ENCODE assay signal across 19 cellular contexts in the genomic region with DNA sequence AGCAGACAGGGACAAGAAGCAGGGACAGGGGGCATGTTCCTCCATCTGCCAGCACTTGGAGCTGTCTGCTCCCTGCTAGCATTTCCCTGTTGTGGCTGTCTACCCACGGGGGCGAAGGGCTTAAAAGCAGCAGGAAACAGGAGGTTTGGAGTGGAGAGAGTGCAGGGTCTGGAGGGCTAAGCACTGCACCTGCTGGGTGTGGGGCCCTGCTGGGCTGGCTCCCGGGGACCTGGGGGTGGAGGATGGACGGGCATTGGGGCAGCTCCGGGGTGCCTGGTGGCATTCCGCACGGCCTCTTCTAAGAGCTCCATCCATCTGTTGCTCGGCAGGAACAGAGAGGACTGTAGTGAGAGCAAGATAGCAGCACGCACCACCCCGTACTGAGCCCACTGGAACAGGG. TPM values are rescaled to one million over a fixed set of nuclear protein-coding genes. Genes with fewer than 3 reads are reported as not detected.
DNase-seq lines count a peak whose midpoint lies in the region; ATAC-seq and TF ChIP-seq lines count a peak whose summit lies in the region.
"Had no signal": no experiment of that assay in that cellular context is flagged by ENCODE, and none has a peak within 500 bp of the region (broad histone marks: within the 10 kb centered on the region; RNA-seq: fewer than 3 reads in every experiment).

No MANE protein-coding gene starts in this region.

- TF ChIP-seq CTCF in glutamatergic neuron (IDR thresholded peaks at IDR 0.05; ENCODE audit: partially characterized antibody, unreplicated experiment) (no peak), upper lobe of right lung (IDR thresholded peaks at IDR 0.05) (no peak)

- DNase-seq in G401 (ENCODE audit: low spot score) (peak; percentile 23), NCI-H524 (lab: John Stamatoyannopoulos, UW) (peak; percentile 85 to 87), glutamatergic neuron (peak; percentile 11), upper lobe of right lung (peak; percentile 32), NCI-H2171 (lab: John Stamatoyannopoulos, UW) (no peak)
- DNase-seq: CD8-positive, alpha-beta memory T cell; COR-L47; DMS 273 treated with DMSO at 0.1 percent for 48 hours; DMS53; DND-41; EL; GM23248 had no signal

- H3K4me1 Mint-ChIP-seq in glutamatergic neuron (ENCODE audit: low read depth, unreplicated experiment): peaks cover 11% of the 10 kb centered on the region
- H3K4me1 Mint-ChIP-seq: B cell; CD8-positive, alpha-beta memory T cell had no signal

- H3K36me3 ChIP-seq in upper lobe of right lung: peaks cover 78% of the 10 kb centered on the region

- no peak overlapping the region for H3K4me3 Mint-ChIP-seq in glutamatergic neuron (ENCODE audit: unreplicated experiment)
- H3K4me3 Mint-ChIP-seq: B cell; CD8-positive, alpha-beta memory T cell had no signal

- H3K4me3 ChIP-seq in upper lobe of right lung: no peak overlapping the region
- H3K4me3 ChIP-seq: BLaER1 treated with 17β-estradiol and CSF1 and Interleukin-3, amounts not matched to agents 10 nM and 100 nM; GM23248; HAP-1 had no signal

- no peak overlapping the region for H3K27ac Mint-ChIP-seq in glutamatergic neuron (ENCODE audit: unreplicated experiment)
- H3K27ac Mint-ChIP-seq: B cell; CD8-positive, alpha-beta memory T cell had no signal

- peaks cover 35% of the 10 kb centered on the region for H3K36me3 Mint-ChIP-seq in glutamatergic neuron (ENCODE audit: unreplicated experiment)

- no peaks in the 10 kb centered on the region for H3K27me3 ChIP-seq in upper lobe of right lung
- H3K27me3 ChIP-seq: BLaER1 treated with 17β-estradiol and CSF1 and Interleukin-3, amounts not matched to agents 10 nM and 100 nM had no signal

- H3K9me3 Mint-ChIP-seq in glutamatergic neuron (ENCODE audit: unreplicated experiment): peaks cover 11% of the 10 kb centered on the region
- H3K9me3 Mint-ChIP-seq: CD8-positive, alpha-beta memory T cell had no signal

- in situ Hi-C loops in G401 (cut with HindIII; ENCODE audit: low sequenced_read_pairs): no loop called here

- no peak overlapping the region for H3K27ac ChIP-seq in upper lobe of right lung
- H3K27ac ChIP-seq: BLaER1 treated with 17β-estradiol and CSF1 and Interleukin-3, amounts not matched to agents 10 nM and 100 nM; GM23248 had no signal

- H3K9me3 ChIP-seq in upper lobe of right lung: no peaks in the 10 kb centered on the region
- H3K9me3 ChIP-seq: BLaER1 treated with 17β-estradiol and CSF1 and Interleukin-3, amounts not matched to agents 10 nM and 100 nM; HAP-1 had no signal

- H3K4me1 ChIP-seq in upper lobe of right lung: no peaks in the 10 kb centered on the region
- H3K4me1 ChIP-seq: HAP-1 had no signal

- intact Hi-C loops in upper lobe of right lung (cut with DNase I): no loop called here

- ATAC-seq in upper lobe of right lung (no peak), HG03432 (IDR thresholded peaks at IDR 0.05; ENCODE audit: unreplicated experiment) (no peak)

- H3K27me3 Mint-ChIP-seq in glutamatergic neuron (ENCODE audit: unreplicated experiment): peaks cover 15% of the 10 kb centered on the region

RNA-seq across cellular contexts. Expression of gene LRRC71, which starts 21.2 kb away (rescaled TPM):
- not detected in 2 replicates for total RNA-seq in G401 (2014; rRNA removed; shearing (Covaris generic))
- total RNA-seq in glutamatergic neuron (ENCODE audit: unreplicated experiment) (not detected), upper lobe of right lung (0.26 TPM)
- total RNA-seq: A172; B cell; CD8-positive, alpha-beta memory T cell; H4; HT-29 had no signal

RNA-seq across cellular contexts. Expression of gene PEAR1, which starts 48.2 kb away (rescaled TPM):
- total RNA-seq in G401 (2014; rRNA removed; shearing (Covaris generic)): 6.6 and 7.1 TPM in 2 replicates
- total RNA-seq in glutamatergic neuron (ENCODE audit: unreplicated experiment): 1.2 TPM
- total RNA-seq in upper lobe of right lung: 17.9 TPM
- total RNA-seq: B cell; CD8-positive, alpha-beta memory T cell; H4 had no signal
